ENCODE assay signal across 12 cellular contexts in the genomic region with DNA sequence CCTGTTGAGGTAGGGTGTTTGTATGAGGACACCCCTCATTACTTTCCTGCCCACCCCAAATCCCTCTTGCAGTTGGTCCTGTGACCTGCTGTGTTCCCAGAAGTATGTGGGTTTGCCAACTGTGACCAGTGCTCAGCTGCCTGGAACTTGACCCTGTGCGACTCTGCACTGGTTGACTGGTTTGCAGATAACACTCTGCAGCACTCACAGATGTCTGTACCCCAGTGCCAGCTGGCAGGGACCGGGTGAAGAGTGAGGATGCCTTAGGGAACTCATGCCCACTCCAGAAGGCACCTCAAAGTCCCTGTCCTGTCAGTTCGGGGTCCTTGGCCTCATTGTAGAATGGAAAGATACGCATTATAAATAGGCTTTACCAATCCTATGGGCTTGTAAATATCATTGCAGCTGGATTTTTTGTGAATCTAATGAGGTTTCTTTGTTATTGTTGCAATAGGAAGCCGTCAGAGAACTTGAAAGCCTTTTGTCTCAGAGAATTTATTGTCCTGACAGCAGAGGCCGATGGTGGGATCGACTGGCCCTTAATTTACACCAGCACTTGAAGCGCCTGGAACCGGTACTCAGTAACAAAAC. TPM values are rescaled to one million over a fixed set of nuclear protein-coding genes. Genes with fewer than 3 reads are reported as not detected.
DNase-seq lines count a peak whose midpoint lies in the region; ATAC-seq and TF ChIP-seq lines count a peak whose summit lies in the region.
"Had no signal": no experiment of that assay in that cellular context is flagged by ENCODE, and none has a peak within 500 bp of the region (broad histone marks: within the 10 kb centered on the region; RNA-seq: fewer than 3 reads in every experiment).

No MANE protein-coding gene starts in this region.

- TF ChIP-seq CTCF in dorsolateral prefrontal cortex (IDR thresholded peaks at IDR 0.05 in 54 of 56, conservative IDR thresholded peaks at IDR 0.05 in 2 of 56; ENCODE audit: low read depth in 1 of 56, partially characterized antibody in 56 of 56), result peak in 1 of 56 donors; percentile 7

- peaks cover 36% of the 10 kb centered on the region for H3K4me1 ChIP-seq in HUES6 (ENCODE audit: control insufficient read depth, insufficient read depth, low read length)

- DNase-seq in dorsolateral prefrontal cortex (peak in 9 of 10 donors; percentile 57 to 88 (median 76)), skeletal muscle cell (ENCODE audit: low read depth) (peak; percentile 39), DMS79 (lab: John Stamatoyannopoulos, UW) (no peak)
- DNase-seq: activated CD4-positive, alpha-beta T cell treated with anti-CD3 and anti-CD28 coated beads, Interleukin-2, amount 50 U/mL, for 48 hours; KBM-7; NCI-H2171 had no signal

- peak overlapping the region; percentile 86 for H3K27ac ChIP-seq in HUES6 (ENCODE audit: low read depth, low read length)
- peak overlapping the region; percentile 81 to 100 (median 97) for H3K27ac ChIP-seq in dorsolateral prefrontal cortex
- H3K27ac ChIP-seq in layer of hippocampus (ENCODE audit: low read depth, low read length), result peak overlapping the region; percentile 94

- intact Hi-C loops in dorsolateral prefrontal cortex (cut with DNase I), result loop anchor here (2.0 to 10.0 kb wide), 6 partner anchors 17 to 563 kb away; partner anchors contain the start of gene TRPM1 (in 1 of the 2)

- H3K27me3 ChIP-seq in HUES6 (ENCODE audit: control insufficient read depth, insufficient read depth, low read length) (no peaks in the 10 kb centered on the region), dorsolateral prefrontal cortex (no peaks in the 10 kb centered on the region), layer of hippocampus (ENCODE audit: control insufficient read depth, insufficient read depth, low read length) (no peaks in the 10 kb centered on the region)

- peak overlapping the region; percentile 81 for H3K9ac ChIP-seq in HUES6 (ENCODE audit: low read length)

- no peaks in the 10 kb centered on the region for H3K9me3 ChIP-seq in HUES6 (ENCODE audit: control insufficient read depth, insufficient read depth, low read depth, low read length)

- ATAC-seq in GM19397 (IDR thresholded peaks at IDR 0.05; ENCODE audit: unreplicated experiment), result no peak
- ATAC-seq in GM21367 (IDR thresholded peaks at IDR 0.05; ENCODE audit: unreplicated experiment), result no peak
- no peak for ATAC-seq in GM19467 (IDR thresholded peaks at IDR 0.05; ENCODE audit: unreplicated experiment)
- ATAC-seq: esophagus mucosa had no signal

- peaks cover 81% of the 10 kb centered on the region for H3K36me3 ChIP-seq in HUES6 (ENCODE audit: control insufficient read depth, insufficient read depth, low read length)

- H3K4me3 ChIP-seq in HUES6 (ENCODE audit: low read depth, low read length) (peak overlapping the region; percentile 5), dorsolateral prefrontal cortex (peak overlapping the region in 8 of 59 donors; percentile 6 to 48 (median 22)), skeletal muscle cell (ENCODE audit: low read depth, low read length) (no peak overlapping the region)

RNA-seq across cellular contexts. Expression of gene FAN1, which starts 18.2 kb away (rescaled TPM):
- 10 to 100 TPM; 30.1 to 55.7 (median 39.8) TPM for total RNA-seq in dorsolateral prefrontal cortex
